Comparison of ENCODE assay signal across 1 cellular context in the genomic region with DNA sequence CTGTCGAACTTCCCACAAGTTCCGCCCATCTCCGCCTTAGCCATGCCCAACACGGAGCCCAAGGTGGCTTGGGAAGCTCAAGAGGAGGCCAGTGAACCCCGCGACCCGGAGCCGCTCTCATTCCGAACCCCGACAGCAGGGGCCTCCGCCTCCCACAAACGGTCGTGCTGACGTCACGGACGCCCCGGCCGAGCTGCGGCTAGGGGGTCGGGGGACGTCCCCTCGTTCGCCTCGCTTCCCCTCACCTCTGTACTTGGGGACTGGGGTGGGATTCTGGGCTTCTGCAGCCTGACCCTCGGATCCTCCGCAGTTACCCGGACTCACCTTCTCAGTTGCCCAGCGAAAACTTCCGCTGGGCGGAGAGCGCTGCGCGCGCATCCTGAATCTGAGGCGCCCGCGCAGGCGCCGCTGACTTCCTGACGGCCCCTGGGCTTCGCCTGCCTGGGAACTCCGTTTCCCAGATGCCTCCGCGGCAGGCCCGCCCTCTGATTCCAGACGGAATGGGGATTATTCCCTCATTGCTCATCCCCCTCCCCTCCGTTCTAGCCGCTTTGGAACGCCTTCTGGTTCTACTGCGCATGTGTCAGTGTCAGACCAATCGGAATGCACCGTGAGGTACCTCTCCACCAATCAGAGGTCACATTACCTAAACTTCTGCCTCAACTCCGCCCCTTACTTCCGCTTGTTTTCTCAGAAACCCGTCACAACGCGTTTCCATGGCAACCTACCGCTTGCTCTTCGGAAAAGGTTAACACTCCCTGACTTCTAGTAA.
TF ChIP-seq lines count a peak whose summit lies in the region.

A gene with protein sequence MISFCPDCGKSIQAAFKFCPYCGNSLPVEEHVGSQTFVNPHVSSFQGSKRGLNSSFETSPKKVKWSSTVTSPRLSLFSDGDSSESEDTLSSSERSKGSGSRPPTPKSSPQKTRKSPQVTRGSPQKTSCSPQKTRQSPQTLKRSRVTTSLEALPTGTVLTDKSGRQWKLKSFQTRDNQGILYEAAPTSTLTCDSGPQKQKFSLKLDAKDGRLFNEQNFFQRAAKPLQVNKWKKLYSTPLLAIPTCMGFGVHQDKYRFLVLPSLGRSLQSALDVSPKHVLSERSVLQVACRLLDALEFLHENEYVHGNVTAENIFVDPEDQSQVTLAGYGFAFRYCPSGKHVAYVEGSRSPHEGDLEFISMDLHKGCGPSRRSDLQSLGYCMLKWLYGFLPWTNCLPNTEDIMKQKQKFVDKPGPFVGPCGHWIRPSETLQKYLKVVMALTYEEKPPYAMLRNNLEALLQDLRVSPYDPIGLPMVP (minus strand): TSS at position 351 of the 772 bp plus-strand sequence. CDS start 9,210 bp downstream, outside the sequence.

TF ChIP-seq in GM23338, 12 proteins besides CTCF, POLR2A, EP300 and RAD21 (continued from another document):
- TF ChIP-seq, protein P1, sequence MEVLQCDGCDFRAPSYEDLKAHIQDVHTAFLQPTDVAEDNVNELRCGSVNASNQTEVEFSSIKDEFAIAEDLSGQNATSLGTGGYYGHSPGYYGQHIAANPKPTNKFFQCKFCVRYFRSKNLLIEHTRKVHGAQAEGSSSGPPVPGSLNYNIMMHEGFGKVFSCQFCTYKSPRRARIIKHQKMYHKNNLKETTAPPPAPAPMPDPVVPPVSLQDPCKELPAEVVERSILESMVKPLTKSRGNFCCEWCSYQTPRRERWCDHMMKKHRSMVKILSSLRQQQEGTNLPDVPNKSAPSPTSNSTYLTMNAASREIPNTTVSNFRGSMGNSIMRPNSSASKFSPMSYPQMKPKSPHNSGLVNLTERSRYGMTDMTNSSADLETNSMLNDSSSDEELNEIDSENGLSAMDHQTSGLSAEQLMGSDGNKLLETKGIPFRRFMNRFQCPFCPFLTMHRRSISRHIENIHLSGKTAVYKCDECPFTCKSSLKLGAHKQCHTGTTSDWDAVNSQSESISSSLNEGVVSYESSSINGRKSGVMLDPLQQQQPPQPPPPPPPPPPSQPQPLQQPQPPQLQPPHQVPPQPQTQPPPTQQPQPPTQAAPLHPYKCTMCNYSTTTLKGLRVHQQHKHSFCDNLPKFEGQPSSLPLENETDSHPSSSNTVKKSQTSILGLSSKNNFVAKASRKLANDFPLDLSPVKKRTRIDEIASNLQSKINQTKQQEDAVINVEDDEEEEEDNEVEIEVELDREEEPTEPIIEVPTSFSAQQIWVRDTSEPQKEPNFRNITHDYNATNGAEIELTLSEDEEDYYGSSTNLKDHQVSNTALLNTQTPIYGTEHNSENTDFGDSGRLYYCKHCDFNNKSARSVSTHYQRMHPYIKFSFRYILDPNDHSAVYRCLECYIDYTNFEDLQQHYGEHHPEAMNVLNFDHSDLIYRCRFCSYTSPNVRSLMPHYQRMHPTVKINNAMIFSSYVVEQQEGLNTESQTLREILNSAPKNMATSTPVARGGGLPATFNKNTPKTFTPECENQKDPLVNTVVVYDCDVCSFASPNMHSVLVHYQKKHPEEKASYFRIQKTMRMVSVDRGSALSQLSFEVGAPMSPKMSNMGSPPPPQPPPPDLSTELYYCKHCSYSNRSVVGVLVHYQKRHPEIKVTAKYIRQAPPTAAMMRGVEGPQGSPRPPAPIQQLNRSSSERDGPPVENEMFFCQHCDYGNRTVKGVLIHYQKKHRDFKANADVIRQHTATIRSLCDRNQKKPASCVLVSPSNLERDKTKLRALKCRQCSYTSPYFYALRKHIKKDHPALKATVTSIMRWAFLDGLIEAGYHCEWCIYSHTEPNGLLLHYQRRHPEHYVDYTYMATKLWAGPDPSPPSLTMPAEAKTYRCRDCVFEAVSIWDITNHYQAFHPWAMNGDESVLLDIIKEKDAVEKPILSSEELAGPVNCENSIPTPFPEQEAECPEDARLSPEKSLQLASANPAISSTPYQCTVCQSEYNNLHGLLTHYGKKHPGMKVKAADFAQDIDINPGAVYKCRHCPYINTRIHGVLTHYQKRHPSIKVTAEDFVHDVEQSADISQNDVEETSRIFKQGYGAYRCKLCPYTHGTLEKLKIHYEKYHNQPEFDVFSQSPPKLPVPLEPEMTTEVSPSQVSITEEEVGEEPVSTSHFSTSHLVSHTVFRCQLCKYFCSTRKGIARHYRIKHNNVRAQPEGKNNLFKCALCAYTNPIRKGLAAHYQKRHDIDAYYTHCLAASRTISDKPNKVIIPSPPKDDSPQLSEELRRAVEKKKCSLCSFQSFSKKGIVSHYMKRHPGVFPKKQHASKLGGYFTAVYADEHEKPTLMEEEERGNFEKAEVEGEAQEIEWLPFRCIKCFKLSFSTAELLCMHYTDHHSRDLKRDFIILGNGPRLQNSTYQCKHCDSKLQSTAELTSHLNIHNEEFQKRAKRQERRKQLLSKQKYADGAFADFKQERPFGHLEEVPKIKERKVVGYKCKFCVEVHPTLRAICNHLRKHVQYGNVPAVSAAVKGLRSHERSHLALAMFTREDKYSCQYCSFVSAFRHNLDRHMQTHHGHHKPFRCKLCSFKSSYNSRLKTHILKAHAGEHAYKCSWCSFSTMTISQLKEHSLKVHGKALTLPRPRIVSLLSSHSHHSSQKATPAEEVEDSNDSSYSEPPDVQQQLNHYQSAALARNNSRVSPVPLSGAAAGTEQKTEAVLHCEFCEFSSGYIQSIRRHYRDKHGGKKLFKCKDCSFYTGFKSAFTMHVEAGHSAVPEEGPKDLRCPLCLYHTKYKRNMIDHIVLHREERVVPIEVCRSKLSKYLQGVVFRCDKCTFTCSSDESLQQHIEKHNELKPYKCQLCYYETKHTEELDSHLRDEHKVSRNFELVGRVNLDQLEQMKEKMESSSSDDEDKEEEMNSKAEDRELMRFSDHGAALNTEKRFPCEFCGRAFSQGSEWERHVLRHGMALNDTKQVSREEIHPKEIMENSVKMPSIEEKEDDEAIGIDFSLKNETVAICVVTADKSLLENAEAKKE (CRISPR knock-in tag; IDR thresholded peaks at IDR 0.05): no peak
- TF ChIP-seq NANOG (IDR thresholded peaks at IDR 0.05; ENCODE audit: borderline replicate concordance) (no peak), CREB1 (CRISPR knock-in tag; IDR thresholded peaks at IDR 0.05; ENCODE audit: low read depth) (peak; percentile 87), POLR2AphosphoS5 (IDR thresholded peaks at IDR 0.05; ENCODE audit: low read depth) (peak; percentile 80), ETS1 (IDR thresholded peaks at IDR 0.05) (peak; percentile 28; the same call in 1 of the 2 replicates)
- TF ChIP-seq, protein P2, sequence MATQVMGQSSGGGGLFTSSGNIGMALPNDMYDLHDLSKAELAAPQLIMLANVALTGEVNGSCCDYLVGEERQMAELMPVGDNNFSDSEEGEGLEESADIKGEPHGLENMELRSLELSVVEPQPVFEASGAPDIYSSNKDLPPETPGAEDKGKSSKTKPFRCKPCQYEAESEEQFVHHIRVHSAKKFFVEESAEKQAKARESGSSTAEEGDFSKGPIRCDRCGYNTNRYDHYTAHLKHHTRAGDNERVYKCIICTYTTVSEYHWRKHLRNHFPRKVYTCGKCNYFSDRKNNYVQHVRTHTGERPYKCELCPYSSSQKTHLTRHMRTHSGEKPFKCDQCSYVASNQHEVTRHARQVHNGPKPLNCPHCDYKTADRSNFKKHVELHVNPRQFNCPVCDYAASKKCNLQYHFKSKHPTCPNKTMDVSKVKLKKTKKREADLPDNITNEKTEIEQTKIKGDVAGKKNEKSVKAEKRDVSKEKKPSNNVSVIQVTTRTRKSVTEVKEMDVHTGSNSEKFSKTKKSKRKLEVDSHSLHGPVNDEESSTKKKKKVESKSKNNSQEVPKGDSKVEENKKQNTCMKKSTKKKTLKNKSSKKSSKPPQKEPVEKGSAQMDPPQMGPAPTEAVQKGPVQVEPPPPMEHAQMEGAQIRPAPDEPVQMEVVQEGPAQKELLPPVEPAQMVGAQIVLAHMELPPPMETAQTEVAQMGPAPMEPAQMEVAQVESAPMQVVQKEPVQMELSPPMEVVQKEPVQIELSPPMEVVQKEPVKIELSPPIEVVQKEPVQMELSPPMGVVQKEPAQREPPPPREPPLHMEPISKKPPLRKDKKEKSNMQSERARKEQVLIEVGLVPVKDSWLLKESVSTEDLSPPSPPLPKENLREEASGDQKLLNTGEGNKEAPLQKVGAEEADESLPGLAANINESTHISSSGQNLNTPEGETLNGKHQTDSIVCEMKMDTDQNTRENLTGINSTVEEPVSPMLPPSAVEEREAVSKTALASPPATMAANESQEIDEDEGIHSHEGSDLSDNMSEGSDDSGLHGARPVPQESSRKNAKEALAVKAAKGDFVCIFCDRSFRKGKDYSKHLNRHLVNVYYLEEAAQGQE (IDR thresholded peaks at IDR 0.05; ENCODE audit: unreplicated experiment): no peak
